In the genomic region with DNA sequence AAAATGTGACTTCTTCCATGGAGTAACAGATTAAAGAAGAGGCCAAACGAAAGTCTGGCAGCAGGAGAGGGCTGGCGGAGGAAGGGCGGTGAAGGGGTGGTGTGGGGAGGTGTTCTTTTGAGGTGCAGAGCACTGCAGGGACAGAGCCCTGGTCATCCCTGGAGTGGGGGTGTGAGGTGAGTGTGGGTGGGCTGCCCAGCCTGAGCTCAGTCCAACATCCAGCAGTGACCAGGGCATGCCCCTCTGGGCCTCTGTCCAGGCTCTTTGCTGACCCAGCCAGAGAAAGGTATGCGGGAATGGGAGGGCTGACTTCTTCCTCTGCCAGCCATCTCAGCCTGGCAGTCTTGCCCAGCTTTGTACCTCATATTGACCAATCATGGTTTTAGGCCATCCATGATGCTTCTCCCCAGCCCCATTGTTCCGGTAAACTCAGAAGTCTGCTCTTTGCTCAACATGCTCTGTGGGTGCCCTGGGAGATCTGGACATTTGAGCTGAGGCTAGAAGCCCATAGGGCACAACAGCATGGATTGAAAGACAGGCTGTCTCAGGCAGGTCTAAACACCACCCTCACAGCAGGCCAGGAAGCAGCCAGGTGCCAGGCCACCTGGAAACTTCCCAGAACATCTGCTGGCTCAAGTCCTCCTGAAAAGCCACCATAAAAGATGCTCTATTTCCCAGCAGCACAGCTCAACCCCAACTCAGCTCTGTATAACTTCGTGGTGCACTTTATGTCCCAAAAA, we compare ENCODE assay signal across 19 cellular contexts.
A peak's percentile ranks its signal among the peaks of the same experiment; 100 is the strongest.
DNase-seq lines count a peak whose midpoint lies in the region; ATAC-seq and TF ChIP-seq lines count a peak whose summit lies in the region.
"Had no signal": no experiment of that assay in that cellular context is flagged by ENCODE, and none has a peak within 500 bp of the region (broad histone marks: within the 10 kb centered on the region; RNA-seq: fewer than 3 reads in every experiment).

No MANE protein-coding gene starts in this region.

- H3K36me3 Mint-ChIP-seq in stimulated activated effector memory CD8-positive, alpha-beta T cell treated with anti-CD3 and anti-CD28 coated beads, Interleukin-12 subunit alpha, Interleukin-12 subunit beta, amount 100 ng/mL, for 72 hours, result peaks cover 70% of the 10 kb centered on the region

- POLR2A ChIA-PET in RWPE1 (lab: Yijun Ruan, JAX; ENCODE audit: low non-redundant PET), result no interaction called here

- TF ChIP-seq CTCF in RWPE1 (conservative IDR thresholded peaks at IDR 0.05; ENCODE audit: low read depth), result no peak

- H3K27ac ChIP-seq in RWPE1, result peak overlapping the region; percentile 69
- H3K27ac ChIP-seq: left lung, neutrophil had no signal

- peak; percentile 33 for DNase-seq in NCI-H748 (lab: John Stamatoyannopoulos, UW; ENCODE audit: unreplicated experiment)
- no peak for DNase-seq in NCI-H748 treated with DMSO at 0.1 percent for 48 hours (lab: John Stamatoyannopoulos, UW)
- DNase-seq in NCI-H2107 treated with DMSO at 0.1 percent for 48 hours (lab: John Stamatoyannopoulos, UW; ENCODE audit: unreplicated experiment), result peak; percentile 33
- DNase-seq in RWPE1 (ENCODE audit: low spot score), result no peak
- no peak for DNase-seq in stimulated activated effector memory CD8-positive, alpha-beta T cell treated with anti-CD3 and anti-CD28 coated beads, Interleukin-12 subunit alpha, Interleukin-12 subunit beta, amount 100 ng/mL, for 72 hours (ENCODE audit: low spot score in 2 of 2)
- DNase-seq in effector CD4-positive, alpha-beta T cell, result no peak
- DNase-seq: activated CD4-positive, alpha-beta memory T cell treated with anti-CD3 and anti-CD28 coated beads, Interleukin-2, amount 10 ng/mL, durations not matched to agents 7 days and 5 days; left lung; NCI-H226; SIG-M5; spleen; substantia nigra had no signal

- ATAC-seq in stimulated activated effector memory CD8-positive, alpha-beta T cell treated with anti-CD3 and anti-CD28 coated beads, Interleukin-12 subunit alpha, Interleukin-12 subunit beta, amount 100 ng/mL, for 72 hours, result no peak
- ATAC-seq in HG02870 (IDR thresholded peaks at IDR 0.05; ENCODE audit: unreplicated experiment) (no peak), HG03457 (IDR thresholded peaks at IDR 0.05; ENCODE audit: unreplicated experiment) (no peak)
- ATAC-seq: K562, left lung, WTC11 had no signal

- H3K27ac Mint-ChIP-seq in stimulated activated effector memory CD8-positive, alpha-beta T cell treated with anti-CD3 and anti-CD28 coated beads, Interleukin-12 subunit alpha, Interleukin-12 subunit beta, amount 100 ng/mL, for 72 hours, result peak overlapping the region; percentile 29
- H3K27ac Mint-ChIP-seq: activated CD4-positive, alpha-beta memory T cell treated with anti-CD3 and anti-CD28 coated beads, Interleukin-2, amount 10 ng/mL, durations not matched to agents 7 days and 5 days; activated naive CD4-positive, alpha-beta T cell treated with anti-CD3 and anti-CD28 coated beads, Interleukin-2, amount 50 U/mL, for 24 hours; T-helper 2 cell treated with Interferon-gamma antibody and Interleukin-4, amounts not matched to agents 5 μg/mL and 100 μg/mL, for 36 hours; WTC11 had no signal

- H3K4me3 Mint-ChIP-seq in stimulated activated effector memory CD8-positive, alpha-beta T cell treated with anti-CD3 and anti-CD28 coated beads, Interleukin-12 subunit alpha, Interleukin-12 subunit beta, amount 100 ng/mL, for 72 hours, result no peak overlapping the region
- H3K4me3 Mint-ChIP-seq: activated CD4-positive, alpha-beta memory T cell treated with anti-CD3 and anti-CD28 coated beads, Interleukin-2, amount 10 ng/mL, durations not matched to agents 7 days and 5 days; activated naive CD4-positive, alpha-beta T cell treated with anti-CD3 and anti-CD28 coated beads, Interleukin-2, amount 50 U/mL, for 24 hours; T-helper 2 cell treated with Interferon-gamma antibody and Interleukin-4, amounts not matched to agents 5 μg/mL and 100 μg/mL, for 36 hours; WTC11 had no signal

- H3K9me3 Mint-ChIP-seq in stimulated activated effector memory CD8-positive, alpha-beta T cell treated with anti-CD3 and anti-CD28 coated beads, Interleukin-12 subunit alpha, Interleukin-12 subunit beta, amount 100 ng/mL, for 72 hours, result no peaks in the 10 kb centered on the region
- H3K9me3 Mint-ChIP-seq: activated CD4-positive, alpha-beta memory T cell treated with anti-CD3 and anti-CD28 coated beads, Interleukin-2, amount 10 ng/mL, durations not matched to agents 7 days and 5 days; activated naive CD4-positive, alpha-beta T cell treated with anti-CD3 and anti-CD28 coated beads, Interleukin-2, amount 50 U/mL, for 24 hours; T-helper 2 cell treated with Interferon-gamma antibody and Interleukin-4, amounts not matched to agents 5 μg/mL and 100 μg/mL, for 36 hours; WTC11 had no signal

- H3K4me1 Mint-ChIP-seq in stimulated activated effector memory CD8-positive, alpha-beta T cell treated with anti-CD3 and anti-CD28 coated beads, Interleukin-12 subunit alpha, Interleukin-12 subunit beta, amount 100 ng/mL, for 72 hours, result peaks cover 58% of the 10 kb centered on the region

- CTCF ChIA-PET in RWPE1 (lab: Yijun Ruan, JAX), result interaction anchor here (1.0 kb wide), 1 partner anchor 153 kb away, joined by 3 read pairs; no protein-coding TSS in a partner anchor

Comparison
In these comparisons a context has a peak if more than half of its experiments do, and no peak if none do; other contexts are left out.
1. DNase-seq: peak in NCI-H748 (single experiment) and NCI-H2107 treated with DMSO at 0.1 percent for 48 hours (single experiment); none in NCI-H748 treated with DMSO at 0.1 percent for 48 hours (single experiment), RWPE1 (single experiment), stimulated activated effector memory CD8-positive, alpha-beta T cell treated with anti-CD3 and anti-CD28 coated beads, Interleukin-12 subunit alpha, Interleukin-12 subunit beta, amount 100 ng/mL, for 72 hours (0 of 2) and effector CD4-positive, alpha-beta T cell (single experiment).